ENCODE assay signal across 9 cellular contexts in the genomic region with DNA sequence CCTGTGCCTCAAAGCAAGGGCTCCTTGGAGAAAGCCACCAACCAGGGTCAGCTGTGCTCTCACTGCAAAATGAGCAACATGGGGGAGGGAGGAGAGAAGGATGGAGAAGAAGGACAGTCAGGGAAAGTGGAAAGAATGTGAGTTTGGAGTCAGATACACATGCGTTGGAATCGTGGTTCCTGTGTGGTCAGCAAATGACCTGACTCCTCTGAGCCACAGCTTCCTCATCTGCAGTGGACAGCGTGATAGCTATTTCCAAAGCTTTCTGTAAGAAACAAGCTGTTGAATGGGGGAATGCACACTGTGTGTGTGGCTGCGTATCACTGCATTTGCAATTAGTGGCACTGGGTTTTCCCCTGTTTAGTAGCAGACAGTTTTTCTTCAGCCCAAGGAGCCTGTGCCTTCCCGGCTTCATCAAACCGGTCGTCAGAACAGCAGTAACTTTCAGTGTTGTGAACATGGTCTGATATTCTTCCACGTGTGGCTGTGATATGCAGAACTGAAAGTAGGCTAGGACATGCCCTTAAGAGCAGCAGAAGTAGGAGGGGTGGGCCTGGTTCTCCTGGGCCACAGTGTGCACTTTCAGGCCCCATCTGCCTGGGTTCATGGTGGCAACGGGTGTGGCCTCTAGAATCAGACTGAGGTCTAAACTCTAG.
A peak's percentile ranks its signal among the peaks of the same experiment; 100 is the strongest.
DNase-seq lines count a peak whose midpoint lies in the region; ATAC-seq and TF ChIP-seq lines count a peak whose summit lies in the region.
"Had no signal": no experiment of that assay in that cellular context is flagged by ENCODE, and none has a peak within 500 bp of the region (broad histone marks: within the 10 kb centered on the region; RNA-seq: fewer than 3 reads in every experiment).

No MANE protein-coding gene starts in this region.

- H2BK12ac ChIP-seq in neuronal stem cell (ENCODE audit: low read length) = no peak overlapping the region

- peak overlapping the region; percentile 5; the same call in 1 of the 2 replicates for H3K4me2 ChIP-seq in KMS-11
- no peak overlapping the region for H3K4me2 ChIP-seq in neuronal stem cell (ENCODE audit: insufficient read depth, low read length, poor library complexity, severe bottlenecking)

- H3K36me3 ChIP-seq in KMS-11 (ENCODE audit: insufficient read depth) = no peaks in the 10 kb centered on the region
- no peaks in the 10 kb centered on the region for H3K36me3 ChIP-seq in breast epithelium
- no peaks in the 10 kb centered on the region for H3K36me3 ChIP-seq in sigmoid colon
- H3K36me3 ChIP-seq in neuronal stem cell (replicated peaks in 1 of 2; ENCODE audit: control insufficient read depth in 2 of 2, insufficient read depth in 2 of 2, low read length in 2 of 2) = no peaks in the 10 kb centered on the region
- H3K36me3 ChIP-seq: SJSA1 had no signal

- H4K20me1 ChIP-seq in KMS-11 (ENCODE audit: insufficient read depth) = no peaks in the 10 kb centered on the region

- no peaks in the 10 kb centered on the region for H3K9me3 Mint-ChIP-seq in naive B cell

- H3K27me3 ChIP-seq in KMS-11 (ENCODE audit: insufficient read depth, low read depth) = no peaks in the 10 kb centered on the region
- H3K27me3 ChIP-seq in breast epithelium = no peaks in the 10 kb centered on the region
- peaks cover 0 to 5% (median 0%) of the 10 kb centered on the region in 3 donors for H3K27me3 ChIP-seq in sigmoid colon
- H3K27me3 ChIP-seq in neuronal stem cell (ENCODE audit: control insufficient read depth in 3 of 3, insufficient read depth in 3 of 3, low read depth in 1 of 3, low read length in 3 of 3) = peaks cover 0 to 15% (median 0%) of the 10 kb centered on the region in 3 experiments

- H3K4me3 Mint-ChIP-seq in naive B cell = peak overlapping the region in 7 of 8 donors; percentile 49 to 83 (median 69)

- H3K4me1 Mint-ChIP-seq in naive B cell = peaks cover 36 to 66% (median 43%) of the 10 kb centered on the region in 3 donors

- no peaks in the 10 kb centered on the region for H3K36me3 Mint-ChIP-seq in naive B cell

- no peak overlapping the region for H2BK120ac ChIP-seq in neuronal stem cell (ENCODE audit: low read depth, low read length)

- WGBS in sigmoid colon, 2 donors = 48 to 71% methylated on average over 9 of the region's 9 CpGs
- no CpG with 5 or more reads among the region's 9 CpGs for WGBS in neuronal stem cell (ENCODE audit: extremely low coverage in 2 of 2, insufficient read length in 2 of 2, insufficient replicate concordance in 1 of 2), 2 donors

- H3K4me1 ChIP-seq in KMS-11 (ENCODE audit: low read depth, poor library complexity, severe bottlenecking) (peaks cover 17% of the 10 kb centered on the region), breast epithelium (no peaks in the 10 kb centered on the region), sigmoid colon (no peaks in the 10 kb centered on the region), neuronal stem cell (ENCODE audit: control insufficient read depth in 2 of 2, insufficient read depth in 1 of 2, low read depth in 1 of 2, low read length in 2 of 2) (no peaks in the 10 kb centered on the region)
- H3K4me1 ChIP-seq: SJSA1 had no signal

- no peak overlapping the region for H3K14ac ChIP-seq in neuronal stem cell (ENCODE audit: low read length)

- H3K9me3 ChIP-seq in breast epithelium (no peaks in the 10 kb centered on the region), sigmoid colon (no peaks in the 10 kb centered on the region), neuronal stem cell (replicated peaks in 1 of 2; ENCODE audit: control insufficient read depth in 2 of 2, insufficient read depth in 1 of 2, low read depth in 1 of 2, low read length in 2 of 2) (peaks cover 0 to 2% of the 10 kb centered on the region in 2 donors)
- H3K9me3 ChIP-seq: SJSA1 had no signal

- no peak overlapping the region for H3K23ac ChIP-seq in neuronal stem cell (ENCODE audit: low read depth, low read length, poor library complexity)

- no peak overlapping the region for H4K8ac ChIP-seq in neuronal stem cell (ENCODE audit: low read depth, low read length)

- no peaks in the 10 kb centered on the region for H3K79me1 ChIP-seq in neuronal stem cell (ENCODE audit: low read depth, low read length)

- H3K4ac ChIP-seq in neuronal stem cell (ENCODE audit: low read length) = no peak overlapping the region

- TF ChIP-seq CTCF in KMS-11 (conservative IDR thresholded peaks at IDR 0.05; ENCODE audit: low read depth, low read length) = no peak
- no peak for TF ChIP-seq CTCF in breast epithelium (IDR thresholded peaks at IDR 0.05)
- TF ChIP-seq CTCF in sigmoid colon (IDR thresholded peaks at IDR 0.05) = no peak

- TF ChIP-seq POLR2A in breast epithelium (IDR thresholded peaks at IDR 0.05) = no peak
- TF ChIP-seq POLR2A in sigmoid colon (IDR thresholded peaks at IDR 0.05) = no peak

- H3K79me2 ChIP-seq in KMS-11 (ENCODE audit: insufficient read depth, low read depth) = no peaks in the 10 kb centered on the region

- no peak overlapping the region for H2BK15ac ChIP-seq in neuronal stem cell (ENCODE audit: low read length)

- ATAC-seq in GM18907 (IDR thresholded peaks at IDR 0.05; ENCODE audit: unreplicated experiment) (peak; percentile 97), HG02571 (IDR thresholded peaks at IDR 0.05; ENCODE audit: unreplicated experiment) (peak; percentile 83), naive B cell (ENCODE audit: low read depth in 2 of 2) (peak; percentile 95 to 96)

- H3K27ac Mint-ChIP-seq in naive B cell = peak overlapping the region; percentile 89 to 99 (median 96)

- H2BK5ac ChIP-seq in neuronal stem cell (ENCODE audit: low read length) = no peak overlapping the region

- H3K9ac ChIP-seq in KMS-11 (no peak overlapping the region), neuronal stem cell (ENCODE audit: low read depth, low read length, poor library complexity) (no peak overlapping the region)

- DNase-seq in naive B cell (peak; percentile 90), breast epithelium (ENCODE audit: low spot score in 2 of 2) (no peak), sigmoid colon (no peak), SHP77 (lab: John Stamatoyannopoulos, UW) (no peak), neuronal stem cell (ENCODE audit: low spot score) (no peak)

- peak overlapping the region; percentile 42; the same call in 1 of the 2 replicates for H2AFZ ChIP-seq in KMS-11 (ENCODE audit: low read depth)
- no peak overlapping the region for H2AFZ ChIP-seq in neuronal stem cell (ENCODE audit: low read length)

- H3K4me3 ChIP-seq in KMS-11 (IDR thresholded peaks at IDR 0.05; ENCODE audit: insufficient read depth, low read depth, low read length) (no peak overlapping the region), breast epithelium (no peak overlapping the region), sigmoid colon (no peak overlapping the region), neuronal stem cell (ENCODE audit: low read length in 2 of 2) (no peak overlapping the region)
- H3K4me3 ChIP-seq: SJSA1 had no signal

- H4K91ac ChIP-seq in neuronal stem cell (ENCODE audit: low read depth, low read length, poor library complexity) = no peak overlapping the region

- H3K27me3 Mint-ChIP-seq in naive B cell = peaks cover 2 to 9% (median 9%) of the 10 kb centered on the region in 3 donors

- H3K27ac ChIP-seq in KMS-11 = peak overlapping the region; percentile 12; the same call in 1 of the 2 replicates
- no peak overlapping the region for H3K27ac ChIP-seq in breast epithelium
- H3K27ac ChIP-seq in sigmoid colon = no peak overlapping the region
- no peak overlapping the region for H3K27ac ChIP-seq in neuronal stem cell (replicated peaks; ENCODE audit: low read length)
- H3K27ac ChIP-seq: SJSA1 had no signal

- no peak overlapping the region for H2AK5ac ChIP-seq in neuronal stem cell (ENCODE audit: low read depth, low read length)

- intact Hi-C loops in breast epithelium (cut with DNase I; ENCODE audit: low total_unique reads) (no loop called here), sigmoid colon (cut with DNase I) (no loop called here)

- TF ChIP-seq EP300 in sigmoid colon (IDR thresholded peaks at IDR 0.05) = no peak

- no peak overlapping the region for H3K18ac ChIP-seq in neuronal stem cell (ENCODE audit: low read length)
